In genomic region chr11:100338144-100338840, GRCh38 we compare ENCODE assay signal across 33 cellular contexts.
"Had no signal": no experiment of that assay in that cellular context is flagged by ENCODE, and none has a peak within 500 bp of the region (broad histone marks: within the 10 kb centered on the region; RNA-seq: fewer than 3 reads in every experiment).

No MANE protein-coding gene starts in this region.

- H3K36me3 ChIP-seq: adrenal gland, gastrocnemius medialis, WERI-Rb-1 had no signal

- H3K4me1 ChIP-seq: gastrocnemius medialis had no signal

- H3K36me3 Mint-ChIP-seq: activated CD4-positive, alpha-beta memory T cell treated with anti-CD3 and anti-CD28 coated beads for 36 hours; activated CD8-positive, alpha-beta memory T cell treated with anti-CD3 and anti-CD28 coated beads, Interleukin-2, amount 10 ng/mL, durations not matched to agents 7 days and 5 days; activated naive CD4-positive, alpha-beta T cell treated with anti-CD3 and anti-CD28 coated beads, Interleukin-2, amount 50 U/mL, for 24 hours; activated naive CD8-positive, alpha-beta T cell treated with anti-CD3 and anti-CD28 coated beads for 36 hours had no signal

- H3K4me3 Mint-ChIP-seq: activated B cell treated with CpG ODN at 0.5 μM for 24 hours; activated CD4-positive, alpha-beta memory T cell treated with anti-CD3 and anti-CD28 coated beads for 36 hours; activated CD8-positive, alpha-beta memory T cell treated with anti-CD3 and anti-CD28 coated beads, Interleukin-2, amount 10 ng/mL, durations not matched to agents 7 days and 5 days; activated CD8-positive, alpha-beta T cell treated with anti-CD3 and anti-CD28 coated beads, Interleukin-2, amount 10 ng/mL, durations not matched to agents 7 days and 5 days; activated naive CD4-positive, alpha-beta T cell treated with anti-CD3 and anti-CD28 coated beads for 36 hours; activated naive CD4-positive, alpha-beta T cell treated with anti-CD3 and anti-CD28 coated beads, Interleukin-2, amount 50 U/mL, for 24 hours; activated naive CD8-positive, alpha-beta T cell treated with anti-CD3 and anti-CD28 coated beads for 36 hours; activated naive CD8-positive, alpha-beta T cell treated with anti-CD3 and anti-CD28 coated beads, Interleukin-2, amount 50 U/mL, for 24 hours; activated T-helper 1 cell treated with anti-CD3 and anti-CD28 coated beads, Interleukin-12 subunit alpha, Interleukin-12 subunit beta, Interleukin-2, Interleukin-4 antibody, amounts not matched to agents 30 ng/mL and 10 ng/mL and 1 ng/mL, durations not matched to agents 14 hours and 24 hours and 36 hours; effector memory CD8-positive, alpha-beta T cell; T-helper 17 cell; T-helper 2 cell treated with Interferon-gamma antibody and Interleukin-4, amounts not matched to agents 5 μg/mL and 100 μg/mL, for 36 hours had no signal

- H3K27ac Mint-ChIP-seq: activated B cell treated with CpG ODN at 0.5 μM for 24 hours; activated CD4-positive, alpha-beta memory T cell treated with anti-CD3 and anti-CD28 coated beads for 36 hours; activated CD8-positive, alpha-beta memory T cell treated with anti-CD3 and anti-CD28 coated beads, Interleukin-2, amount 10 ng/mL, durations not matched to agents 7 days and 5 days; activated CD8-positive, alpha-beta T cell treated with anti-CD3 and anti-CD28 coated beads, Interleukin-2, amount 10 ng/mL, durations not matched to agents 7 days and 5 days; activated naive CD4-positive, alpha-beta T cell treated with anti-CD3 and anti-CD28 coated beads for 36 hours; activated naive CD4-positive, alpha-beta T cell treated with anti-CD3 and anti-CD28 coated beads, Interleukin-2, amount 50 U/mL, for 24 hours; activated naive CD8-positive, alpha-beta T cell treated with anti-CD3 and anti-CD28 coated beads for 36 hours; activated naive CD8-positive, alpha-beta T cell treated with anti-CD3 and anti-CD28 coated beads, Interleukin-2, amount 50 U/mL, for 24 hours; activated T-helper 1 cell treated with anti-CD3 and anti-CD28 coated beads, Interleukin-12 subunit alpha, Interleukin-12 subunit beta, Interleukin-2, Interleukin-4 antibody, amounts not matched to agents 30 ng/mL and 10 ng/mL and 1 ng/mL, durations not matched to agents 14 hours and 24 hours and 36 hours; activated T-helper 2 cell treated with anti-CD3 and anti-CD28 coated beads, Interferon-gamma antibody, Interleukin-2, Interleukin-4, amounts not matched to agents 10 μg/mL and 5 μg/mL and 100 μg/mL, durations not matched to agents 14 hours and 24 hours and 36 hours; effector memory CD8-positive, alpha-beta T cell; T-helper 17 cell; T-helper 2 cell treated with Interferon-gamma antibody and Interleukin-4, amounts not matched to agents 5 μg/mL and 100 μg/mL, for 36 hours had no signal

- H3K9me3 ChIP-seq: adrenal gland, body of pancreas, gastrocnemius medialis had no signal

- H3K27ac ChIP-seq: adrenal gland, body of pancreas, gastrocnemius medialis, WERI-Rb-1 had no signal

- DNase-seq: activated B cell treated with CpG ODN at 0.5 μM for 24 hours; activated CD4-positive, alpha-beta memory T cell treated with anti-CD3 and anti-CD28 coated beads for 36 hours; activated CD4-positive, alpha-beta T cell treated with anti-CD3 and anti-CD28 coated beads for 48 hours; activated CD8-positive, alpha-beta memory T cell treated with anti-CD3 and anti-CD28 coated beads, Interleukin-2, amount 10 ng/mL, durations not matched to agents 7 days and 5 days; activated CD8-positive, alpha-beta memory T cell treated with anti-CD3 and anti-CD28 coated beads, Interleukin-2, amount 50 U/mL, for 4 hours; activated CD8-positive, alpha-beta T cell treated with anti-CD3 and anti-CD28 coated beads, Interleukin-2, amount 10 ng/mL, durations not matched to agents 7 days and 5 days; activated effector memory CD4-positive, alpha-beta T cell treated with anti-CD3 and anti-CD28 coated beads, Interleukin-2, amount 50 U/mL, for 16 hours; activated naive CD4-positive, alpha-beta T cell treated with anti-CD3 and anti-CD28 coated beads for 36 hours; activated naive CD8-positive, alpha-beta T cell treated with anti-CD3 and anti-CD28 coated beads for 36 hours; activated naive CD8-positive, alpha-beta T cell treated with anti-CD3 and anti-CD28 coated beads, Interleukin-2, amount 50 U/mL, for 24 hours; activated T-cell treated with anti-CD3 and anti-CD28 coated beads, Interleukin-2, amount 50 U/mL, for 1 hour; activated T-cell treated with anti-CD3 and anti-CD28 coated beads, Interleukin-2, amount 50 U/mL, for 48 hours; adrenal gland; amygdala; body of pancreas; caudate nucleus; cortex of kidney; dermis blood vessel endothelial cell; effector CD4-positive, alpha-beta T cell; effector memory CD8-positive, alpha-beta T cell; foreskin fibroblast; gastrocnemius medialis; glutamatergic neuron; T-helper 1 cell; T-helper 17 cell; T1000; WERI-Rb-1 had no signal

- H3K27me3 ChIP-seq: adrenal gland, body of pancreas, gastrocnemius medialis had no signal

- H3K4me1 Mint-ChIP-seq: activated B cell treated with CpG ODN at 0.5 μM for 24 hours; activated CD8-positive, alpha-beta memory T cell treated with anti-CD3 and anti-CD28 coated beads, Interleukin-2, amount 10 ng/mL, durations not matched to agents 7 days and 5 days; activated naive CD4-positive, alpha-beta T cell treated with anti-CD3 and anti-CD28 coated beads, Interleukin-2, amount 50 U/mL, for 24 hours; activated naive CD8-positive, alpha-beta T cell treated with anti-CD3 and anti-CD28 coated beads for 36 hours; activated naive CD8-positive, alpha-beta T cell treated with anti-CD3 and anti-CD28 coated beads, Interleukin-2, amount 50 U/mL, for 24 hours; T-helper 17 cell had no signal

- H3K27me3 Mint-ChIP-seq: activated B cell treated with CpG ODN at 0.5 μM for 24 hours; activated CD4-positive, alpha-beta memory T cell treated with anti-CD3 and anti-CD28 coated beads for 36 hours; activated CD8-positive, alpha-beta memory T cell treated with anti-CD3 and anti-CD28 coated beads, Interleukin-2, amount 10 ng/mL, durations not matched to agents 7 days and 5 days; activated naive CD4-positive, alpha-beta T cell treated with anti-CD3 and anti-CD28 coated beads, Interleukin-2, amount 50 U/mL, for 24 hours; activated naive CD8-positive, alpha-beta T cell treated with anti-CD3 and anti-CD28 coated beads for 36 hours; activated naive CD8-positive, alpha-beta T cell treated with anti-CD3 and anti-CD28 coated beads, Interleukin-2, amount 50 U/mL, for 24 hours; effector memory CD8-positive, alpha-beta T cell; T-helper 17 cell had no signal

- ATAC-seq: activated CD4-positive, CD25-positive, alpha-beta regulatory T cell treated with anti-CD3 and anti-CD28 coated beads, Interleukin-2, amount 50 U/mL, for 24 hours; activated CD8-positive, alpha-beta memory T cell treated with anti-CD3 and anti-CD28 coated beads, Interleukin-2, amount 10 ng/mL, durations not matched to agents 7 days and 5 days; activated CD8-positive, alpha-beta T cell treated with anti-CD3 and anti-CD28 coated beads, Interleukin-2, amount 10 ng/mL, durations not matched to agents 7 days and 5 days; body of pancreas; effector memory CD8-positive, alpha-beta T cell; esophagus mucosa; gastrocnemius medialis; T-helper 17 cell had no signal

- H3K4me3 ChIP-seq: adrenal gland, body of pancreas, gastrocnemius medialis had no signal
